Comparison of ENCODE assay signal across 8 cellular contexts in genomic region chr1:234601217-234602017, GRCh38. TPM values are rescaled to one million over a fixed set of nuclear protein-coding genes. Genes with fewer than 3 reads are reported as not detected.
DNase-seq lines count a peak whose midpoint lies in the region; ATAC-seq, FAIRE-seq and TF ChIP-seq lines count a peak whose summit lies in the region.

No MANE protein-coding gene starts in this region.

- no peaks in the 10 kb centered on the region for H3K27me3 ChIP-seq in testis

- H3K9me3 Mint-ChIP-seq in activated T-helper 2 cell treated with anti-CD3 and anti-CD28 coated beads, Interferon-gamma antibody, Interleukin-2, Interleukin-4, amounts not matched to agents 10 μg/mL and 5 μg/mL and 100 μg/mL, durations not matched to agents 14 hours and 24 hours and 36 hours, result peaks cover 3% of the 10 kb centered on the region

- TF ChIP-seq POLR2A in testis (IDR thresholded peaks at IDR 0.05), result no peak

- 26 to 35% methylated on average over 10 of the region's 10 CpGs for WGBS in testis, 2 donors

- DNase-seq in DMS79 treated with DMSO at 0.1 percent for 48 hours (lab: John Stamatoyannopoulos, UW) (peak; percentile 15), DMS79 (lab: John Stamatoyannopoulos, UW) (no peak), NAMALWA (ENCODE audit: low spot score) (peak; percentile 81), kidney (no peak), testis (no peak), glomerular visceral epithelial cell (ENCODE audit: extremely low spot score) (no peak)
- no peak for DNase-seq in activated T-helper 2 cell treated with anti-CD3 and anti-CD28 coated beads, Interferon-gamma antibody, Interleukin-2, Interleukin-4, amounts not matched to agents 10 μg/mL and 5 μg/mL and 100 μg/mL, durations not matched to agents 14 hours and 24 hours and 36 hours (ENCODE audit: low spot score)

- peaks cover 58% of the 10 kb centered on the region for H3K4me1 Mint-ChIP-seq in activated T-helper 2 cell treated with anti-CD3 and anti-CD28 coated beads, Interferon-gamma antibody, Interleukin-2, Interleukin-4, amounts not matched to agents 10 μg/mL and 5 μg/mL and 100 μg/mL, durations not matched to agents 14 hours and 24 hours and 36 hours (ENCODE audit: low read depth)

- peak overlapping the region; percentile 80 to 99 for H3K9ac ChIP-seq in kidney (ENCODE audit: low read length in 2 of 2)

- no peaks in the 10 kb centered on the region for H3K27me3 Mint-ChIP-seq in activated T-helper 2 cell treated with anti-CD3 and anti-CD28 coated beads, Interferon-gamma antibody, Interleukin-2, Interleukin-4, amounts not matched to agents 10 μg/mL and 5 μg/mL and 100 μg/mL, durations not matched to agents 14 hours and 24 hours and 36 hours (ENCODE audit: low read depth)

- H3K4me1 ChIP-seq in kidney (ENCODE audit: control insufficient read depth in 1 of 2, insufficient read depth in 1 of 2, low read depth in 1 of 2, low read length in 2 of 2) (peaks cover 22 to 27% of the 10 kb centered on the region in 2 donors), testis (peaks cover 56% of the 10 kb centered on the region)

- peak overlapping the region; percentile 66 for H3K4me3 Mint-ChIP-seq in activated T-helper 2 cell treated with anti-CD3 and anti-CD28 coated beads, Interferon-gamma antibody, Interleukin-2, Interleukin-4, amounts not matched to agents 10 μg/mL and 5 μg/mL and 100 μg/mL, durations not matched to agents 14 hours and 24 hours and 36 hours (ENCODE audit: low read depth)

- no peak for TF ChIP-seq CTCF in kidney (IDR thresholded peaks at IDR 0.05; ENCODE audit: borderline replicate concordance, extremely low read depth, insufficient read depth)
- TF ChIP-seq CTCF in testis (IDR thresholded peaks at IDR 0.05), result no peak

- peaks cover 66% of the 10 kb centered on the region for H3K36me3 Mint-ChIP-seq in activated T-helper 2 cell treated with anti-CD3 and anti-CD28 coated beads, Interferon-gamma antibody, Interleukin-2, Interleukin-4, amounts not matched to agents 10 μg/mL and 5 μg/mL and 100 μg/mL, durations not matched to agents 14 hours and 24 hours and 36 hours (ENCODE audit: low read depth)

- H3K27ac Mint-ChIP-seq in activated T-helper 2 cell treated with anti-CD3 and anti-CD28 coated beads, Interferon-gamma antibody, Interleukin-2, Interleukin-4, amounts not matched to agents 10 μg/mL and 5 μg/mL and 100 μg/mL, durations not matched to agents 14 hours and 24 hours and 36 hours, result peak overlapping the region; percentile 88

- H3K9me3 ChIP-seq in kidney (ENCODE audit: control insufficient read depth in 1 of 2, low read length in 2 of 2) (no peaks in the 10 kb centered on the region), testis (no peaks in the 10 kb centered on the region)

- H3K27ac ChIP-seq in kidney (ENCODE audit: low read depth in 2 of 2, low read length in 2 of 2) (peak overlapping the region; percentile 100), testis (peak overlapping the region; percentile 96 to 100)

- intact Hi-C loops in activated T-helper 2 cell treated with anti-CD3 and anti-CD28 coated beads, Interferon-gamma antibody, Interleukin-2, Interleukin-4, amounts not matched to agents 10 μg/mL and 5 μg/mL and 100 μg/mL, durations not matched to agents 14 hours and 24 hours and 36 hours (cut with micrococcal nuclease), result loop anchor here (1.0 to 10.0 kb wide), 9 partner anchors 9 to 1256 kb away; partner anchors contain the start of genes ARID4B, COA6, GGPS1 and IRF2BP2
- intact Hi-C loops in kidney (cut with DNase I) (loop anchor here (10.0 kb wide), 1 partner anchor 483 kb away; no protein-coding TSS in a partner anchor), testis (cut with DNase I; ENCODE audit: low total_unique reads) (loop anchor here (5.0 kb wide), 1 partner anchor 69 kb away; no protein-coding TSS in a partner anchor)

- no peak for FAIRE-seq in kidney (lab: Jason Lieb, UNC)

- H3K4me3 ChIP-seq in kidney (ENCODE audit: low read length in 2 of 2) (peak overlapping the region; percentile 39 to 49), testis (peak overlapping the region in 1 of 2 donors; percentile 63)

- H3K36me3 ChIP-seq in kidney (ENCODE audit: control insufficient read depth in 1 of 2, insufficient read depth in 2 of 2, low read length in 2 of 2) (peaks cover 3 to 23% of the 10 kb centered on the region in 2 donors), testis (ENCODE audit: low read depth, missing control alignments) (no peaks in the 10 kb centered on the region)

- no peak for ATAC-seq in HG02610 (IDR thresholded peaks at IDR 0.05; ENCODE audit: unreplicated experiment)

RNA-seq across cellular contexts. Expression of gene IRF2BP2, which starts 8.6 kb away (rescaled TPM):
- total RNA-seq in activated T-helper 2 cell treated with anti-CD3 and anti-CD28 coated beads, Interferon-gamma antibody, Interleukin-2, Interleukin-4, amounts not matched to agents 10 μg/mL and 5 μg/mL and 100 μg/mL, durations not matched to agents 14 hours and 24 hours and 36 hours, result 276 and 292 TPM in 2 replicates
- total RNA-seq in kidney (130 TPM), testis (10 to 100 TPM; 82.0 to 96.6 TPM)
- polyA plus RNA-seq in kidney (ENCODE audit: insufficient read depth, low read depth, low replicate concordance) (53.8 TPM), testis (ENCODE audit: insufficient read depth, low read depth, low replicate concordance) (100 TPM)

Comparison
In these comparisons a context has a peak if more than half of its experiments do, and no peak if none do; other contexts are left out.
1. DNase-seq: peak in DMS79 treated with DMSO at 0.1 percent for 48 hours (single experiment) and NAMALWA (single experiment); none in DMS79 (single experiment), activated T-helper 2 cell treated with anti-CD3 and anti-CD28 coated beads, Interferon-gamma antibody, Interleukin-2, Interleukin-4, amounts not matched to agents 10 μg/mL and 5 μg/mL and 100 μg/mL, durations not matched to agents 14 hours and 24 hours and 36 hours (single experiment), kidney (single experiment), testis (single experiment) and glomerular visceral epithelial cell (single experiment).